Comparison of ENCODE assay signal across 1 cellular context in genomic region chr4:181143241-181143854, GRCh38.
TF ChIP-seq lines count a peak whose summit lies in the region.

No MANE protein-coding gene starts in this region.

TF ChIP-seq in K562, 482 proteins besides CTCF, POLR2A, EP300 and RAD21 (continued from another document):
- TF ChIP-seq DEAF1 (CRISPR knock-in tag; IDR thresholded peaks at IDR 0.05) = peak; percentile 44; the same call in 1 of the 2 replicates
